ENCODE assay signal across 8 cellular contexts in the genomic region with DNA sequence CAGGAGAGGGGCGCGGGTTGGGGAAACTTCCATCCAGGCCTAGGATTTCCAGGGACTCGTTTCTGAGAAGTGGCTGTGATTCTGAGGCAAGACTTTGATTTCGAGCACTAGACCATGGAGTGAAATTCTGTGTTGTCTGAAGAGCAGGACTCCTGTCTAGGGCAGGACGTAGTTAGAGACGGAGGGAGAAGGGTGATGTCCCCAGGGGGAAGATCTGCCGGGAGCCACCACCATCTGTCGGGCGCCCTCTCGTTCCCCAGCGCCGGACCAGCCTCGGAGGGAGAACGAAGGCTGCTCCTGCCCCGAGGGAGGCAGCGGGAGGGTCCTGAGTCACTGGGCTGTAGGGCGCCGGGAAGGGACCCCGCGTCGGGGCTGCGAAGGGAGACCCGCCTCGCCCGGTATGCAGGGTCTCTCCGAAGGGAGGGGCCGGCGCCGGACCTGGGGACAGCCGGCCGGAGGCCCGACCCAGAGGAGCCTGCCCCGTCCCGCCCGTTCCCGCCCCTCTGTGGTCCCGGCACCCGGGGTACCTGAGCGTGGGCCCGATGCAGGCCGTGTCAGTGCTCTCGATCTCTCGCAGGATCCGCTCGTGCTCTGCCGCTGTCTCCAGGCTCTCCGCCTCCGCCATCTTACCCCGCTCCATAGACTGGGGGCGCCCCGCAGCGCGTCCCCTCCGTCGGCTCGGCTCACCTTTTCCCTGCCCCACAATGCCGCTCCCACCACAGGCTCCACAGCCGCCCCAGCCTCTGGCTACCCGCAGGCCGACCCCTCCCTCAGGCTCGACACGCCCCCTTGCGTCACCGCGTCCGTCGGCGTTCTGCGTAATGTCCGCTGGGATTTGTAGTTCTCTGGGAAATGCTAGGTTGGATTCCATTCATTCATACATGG. TPM values are rescaled to one million over a fixed set of nuclear protein-coding genes. Genes with fewer than 3 reads are reported as not detected.
DNase-seq lines count a peak whose midpoint lies in the region; ATAC-seq and TF ChIP-seq lines count a peak whose summit lies in the region.

A gene (minus strand): TSS at position 763 of the 885 bp plus-strand sequence.

- peak within 1 kb of the TSS; percentile 89 for H2AFZ ChIP-seq in neural progenitor cell (replicated peaks)

- peak within 1 kb of the TSS; percentile 87 for H3K4me2 ChIP-seq in neural progenitor cell

- no peaks in the 10 kb centered on the region for H4K20me1 ChIP-seq in neural progenitor cell (ENCODE audit: low read depth)

- peak within 1 kb of the TSS; percentile 73 for H3K9ac ChIP-seq in neural progenitor cell
- H3K9ac ChIP-seq in stomach smooth muscle (ENCODE audit: low read length in 2 of 2): peak within 1 kb of the TSS; percentile 79 to 86

- peak; percentile 88 for DNase-seq in EH (ENCODE audit: low read depth)
- DNase-seq in H7: peak; percentile 97
- DNase-seq in M059J (ENCODE audit: low read depth): peak; percentile 87
- DNase-seq in SIG-M5 treated with dmso at 0.1 percent for 504 hours (lab: John Stamatoyannopoulos, UW; ENCODE audit: unreplicated experiment): peak; percentile 82
- DNase-seq in activated gamma-delta T cell treated with anti-CD3 and anti-CD28 coated beads, Interleukin-2, amount 50 U/mL, for 16 hours (ENCODE audit: low read depth): peak; percentile 73
- peak; percentile 68 to 81 for DNase-seq in foreskin keratinocyte
- DNase-seq in neural progenitor cell (ENCODE audit: low spot score): peak; percentile 97

- peak within 1 kb of the TSS; percentile 89 for H3K4me3 ChIP-seq in H7 (ENCODE audit: insufficient read depth, low read depth, low read length)
- H3K4me3 ChIP-seq in neural progenitor cell: peak within 1 kb of the TSS; percentile 84
- H3K4me3 ChIP-seq in stomach smooth muscle (ENCODE audit: low read length in 2 of 2): peak within 1 kb of the TSS; percentile 77 to 91

- H3K27ac ChIP-seq in foreskin keratinocyte (peak within 1 kb of the TSS; percentile 75), neural progenitor cell (no peak within 1 kb of the TSS), stomach smooth muscle (ENCODE audit: low read length) (no peak within 1 kb of the TSS)

- H3K27me3 ChIP-seq in H7 (ENCODE audit: control insufficient read depth, insufficient read depth, low read length): no peaks in the 10 kb centered on the region
- no peaks in the 10 kb centered on the region for H3K27me3 ChIP-seq in foreskin keratinocyte
- no peaks in the 10 kb centered on the region for H3K27me3 ChIP-seq in neural progenitor cell
- no peaks in the 10 kb centered on the region for H3K27me3 ChIP-seq in stomach smooth muscle (ENCODE audit: control insufficient read depth in 1 of 2, insufficient read depth in 2 of 2, low read length in 2 of 2)

- H3K36me3 ChIP-seq in H7 (replicated peaks; ENCODE audit: control insufficient read depth, insufficient read depth, low read length) (no peaks in the 10 kb centered on the region), neural progenitor cell (no peaks in the 10 kb centered on the region), stomach smooth muscle (ENCODE audit: control insufficient read depth in 2 of 2, insufficient read depth in 2 of 2, low read length in 2 of 2) (no peaks in the 10 kb centered on the region)

- H3K36me3 Mint-ChIP-seq in neural progenitor cell: peaks cover 10% of the 10 kb centered on the region

- TF ChIP-seq CTCF in foreskin keratinocyte (conservative IDR thresholded peaks at IDR 0.05) (no peak), neural progenitor cell (IDR thresholded peaks at IDR 0.05) (no peak)

- peaks cover 2% of the 10 kb centered on the region for H3K27me3 Mint-ChIP-seq in neural progenitor cell (ENCODE audit: insufficient read depth, low read depth)

- peaks cover 45% of the 10 kb centered on the region for H3K79me2 ChIP-seq in neural progenitor cell (ENCODE audit: low read depth)

- no peaks in the 10 kb centered on the region for H3F3A ChIP-seq in neural progenitor cell (ENCODE audit: low read depth)

- no peaks in the 10 kb centered on the region for H3K9me3 ChIP-seq in neural progenitor cell (ENCODE audit: low read depth)
- no peaks in the 10 kb centered on the region for H3K9me3 ChIP-seq in stomach smooth muscle (ENCODE audit: control insufficient read depth in 2 of 2, low read length in 2 of 2)

- peak within 1 kb of the TSS; percentile 100 for H3K4me3 Mint-ChIP-seq in neural progenitor cell

- peaks cover 3% of the 10 kb centered on the region for H3K9me3 Mint-ChIP-seq in neural progenitor cell

- peak; percentile 64 for ATAC-seq in foreskin keratinocyte

- H3K4me1 Mint-ChIP-seq in neural progenitor cell: peaks cover 17% of the 10 kb centered on the region

- H3K27ac Mint-ChIP-seq in neural progenitor cell: peak within 1 kb of the TSS; percentile 99

- H3K4me1 ChIP-seq in foreskin keratinocyte: peaks cover 52% of the 10 kb centered on the region
- H3K4me1 ChIP-seq in neural progenitor cell: peaks cover 11% of the 10 kb centered on the region
- H3K4me1 ChIP-seq in stomach smooth muscle (ENCODE audit: control insufficient read depth, insufficient read depth, low read length): peaks cover 7% of the 10 kb centered on the region

RNA-seq across cellular contexts. Expression of the gene that starts here (rescaled TPM):
- total RNA-seq in H7 (2014; rRNA removed; shearing (Covaris generic)): 20.5 and 25.3 TPM in 2 replicates
- total RNA-seq in M059J (2014; rRNA removed; shearing (Covaris generic)): 6.6 and 18.5 TPM in 2 replicates
- 35.8 and 42.7 TPM in 2 replicates for total RNA-seq in foreskin keratinocyte
- 9.0 and 9.2 TPM in 2 replicates for polyA plus RNA-seq in foreskin keratinocyte
- total RNA-seq in neural progenitor cell (ENCODE audit: low replicate concordance): 31.1 and 41.2 TPM in 2 replicates
